In the genomic region with DNA sequence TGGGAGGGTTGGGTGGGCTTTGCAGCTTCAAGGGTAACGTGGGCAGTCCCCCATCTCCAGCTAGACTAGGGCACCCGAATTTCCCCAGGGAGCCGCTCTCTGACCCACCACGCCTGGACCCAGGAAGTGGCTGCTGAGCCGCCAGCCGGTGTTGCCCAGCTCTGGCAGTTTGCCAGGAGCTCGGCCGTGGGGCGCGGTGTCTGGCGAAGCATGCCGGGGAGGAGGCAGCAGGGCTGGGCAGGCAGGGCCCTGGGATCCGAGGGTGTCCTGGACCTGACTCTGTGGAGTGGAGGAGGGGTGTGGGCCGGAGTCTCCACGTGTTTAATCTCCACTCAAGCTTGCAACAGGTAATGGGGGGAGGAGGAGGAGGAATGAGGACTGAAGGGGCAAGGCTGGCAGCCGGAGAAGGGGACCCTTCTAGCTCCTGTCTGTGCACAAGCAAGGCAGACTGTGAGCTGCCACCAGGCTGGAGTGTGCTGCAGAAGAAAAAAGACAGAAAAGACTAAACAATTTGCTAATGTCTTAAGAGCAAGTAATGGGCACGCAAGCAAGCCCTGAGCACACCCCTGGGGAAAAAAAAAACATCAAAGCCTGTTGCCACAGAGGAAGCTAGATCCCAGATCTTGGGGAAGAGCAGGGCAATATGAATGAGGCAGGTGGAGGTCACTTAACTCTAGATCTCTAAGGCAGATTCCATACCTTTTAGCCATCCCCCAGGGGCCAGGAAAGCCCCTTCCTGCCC, we compare ENCODE assay signal across 8 cellular contexts. TPM values are rescaled to one million over a fixed set of nuclear protein-coding genes. Genes with fewer than 3 reads are reported as not detected.
DNase-seq lines count a peak whose midpoint lies in the region; ATAC-seq and TF ChIP-seq lines count a peak whose summit lies in the region.

No MANE protein-coding gene starts in this region.

- H3K4me3 Mint-ChIP-seq in activated B cell treated with CpG ODN at 0.5 μM for 24 hours = peak overlapping the region; percentile 82
- peak overlapping the region; percentile 99 for H3K4me3 Mint-ChIP-seq in natural killer cell treated with Interleukin-12 subunit alpha and Interleukin-12 subunit beta and Interleukin-15 and Interleukin-18, amount 100 ng/mL, for 72 hours

- no peak for ATAC-seq in activated B cell treated with CpG ODN at 0.5 μM for 24 hours (ENCODE audit: low read depth)
- ATAC-seq in natural killer cell treated with Interleukin-12 subunit alpha and Interleukin-12 subunit beta and Interleukin-15 and Interleukin-18, amount 100 ng/mL, for 72 hours = peak in 1 of 2 donors; percentile 3
- ATAC-seq in GM18861 (IDR thresholded peaks at IDR 0.05; ENCODE audit: unreplicated experiment) = no peak

- H3K9me3 Mint-ChIP-seq in activated B cell treated with CpG ODN at 0.5 μM for 24 hours = no peaks in the 10 kb centered on the region
- no peaks in the 10 kb centered on the region for H3K9me3 Mint-ChIP-seq in natural killer cell treated with Interleukin-12 subunit alpha and Interleukin-12 subunit beta and Interleukin-15 and Interleukin-18, amount 100 ng/mL, for 72 hours

- H3K4me1 ChIP-seq in endocrine pancreas (ENCODE audit: control insufficient read depth, insufficient read depth, low read length) = no peaks in the 10 kb centered on the region
- H3K4me1 ChIP-seq in vagina = peaks cover 16% of the 10 kb centered on the region

- H3K36me3 ChIP-seq in endocrine pancreas (ENCODE audit: control insufficient read depth, insufficient read depth, low read length) (no peaks in the 10 kb centered on the region), vagina (no peaks in the 10 kb centered on the region)

- no peaks in the 10 kb centered on the region for H3K36me3 Mint-ChIP-seq in activated B cell treated with CpG ODN at 0.5 μM for 24 hours (ENCODE audit: low read depth)
- no peaks in the 10 kb centered on the region for H3K36me3 Mint-ChIP-seq in natural killer cell treated with Interleukin-12 subunit alpha and Interleukin-12 subunit beta and Interleukin-15 and Interleukin-18, amount 100 ng/mL, for 72 hours

- H3K4me1 Mint-ChIP-seq in activated B cell treated with CpG ODN at 0.5 μM for 24 hours = peaks cover 15% of the 10 kb centered on the region
- H3K4me1 Mint-ChIP-seq in natural killer cell treated with Interleukin-12 subunit alpha and Interleukin-12 subunit beta and Interleukin-15 and Interleukin-18, amount 100 ng/mL, for 72 hours (ENCODE audit: low read depth in 2 of 2) = peaks cover 16 to 18% of the 10 kb centered on the region in 2 donors

- H3K27me3 ChIP-seq in endocrine pancreas (ENCODE audit: control insufficient read depth, insufficient read depth, low read length) = no peaks in the 10 kb centered on the region
- no peaks in the 10 kb centered on the region for H3K27me3 ChIP-seq in vagina

- POLR2A ChIA-PET in activated B cell treated with CpG ODN at 0.5 μM for 24 hours (lab: Charles Lee) = interaction anchor here (1.1 kb wide), 1 partner anchor 40 kb away, joined by 3 read pairs; no protein-coding TSS in a partner anchor

- H3K9me3 ChIP-seq in endocrine pancreas (ENCODE audit: control insufficient read depth, low read length) (no peaks in the 10 kb centered on the region), vagina (no peaks in the 10 kb centered on the region)

- TF ChIP-seq CTCF in activated B cell treated with CpG ODN at 0.5 μM for 24 hours (IDR thresholded peaks at IDR 0.05) (no peak), vagina (IDR thresholded peaks at IDR 0.05) (no peak)

- peak; percentile 26 for DNase-seq in AG20443 (ENCODE audit: low spot score)
- DNase-seq in HK-2 (ENCODE audit: unreplicated experiment) = peak; percentile 74
- DNase-seq in activated B cell treated with CpG ODN at 0.5 μM for 24 hours = peak; percentile 24
- DNase-seq in natural killer cell treated with Interleukin-12 subunit alpha and Interleukin-12 subunit beta and Interleukin-15 and Interleukin-18, amount 100 ng/mL, for 72 hours (ENCODE audit: low spot score) = peak; percentile 65
- DNase-seq in vagina (ENCODE audit: extremely low spot score in 2 of 2) = peak in 1 of 2 donors; percentile 61
- no peak for DNase-seq in iPS-NIHi7 (ENCODE audit: extremely low spot score)

- H3K27ac ChIP-seq in vagina = peak overlapping the region; percentile 69

- no peak for TF ChIP-seq POLR2A in vagina (IDR thresholded peaks at IDR 0.05)

- peak overlapping the region; percentile 4 for H3K9ac ChIP-seq in endocrine pancreas (ENCODE audit: control insufficient read depth, insufficient read depth, low read length)

- intact Hi-C loops in activated B cell treated with CpG ODN at 0.5 μM for 24 hours (cut with micrococcal nuclease) (loop anchor here (1.0 to 10.0 kb wide), 3 partner anchors 39 to 342 kb away; a partner anchor contains a TSS), vagina (cut with DNase I) (no loop called here)

- CTCF ChIA-PET in activated B cell treated with CpG ODN at 0.5 μM for 24 hours (lab: Charles Lee) = no interaction called here

- H3K4me3 ChIP-seq in endocrine pancreas (ENCODE audit: control insufficient read depth, insufficient read depth, low read length) (no peak overlapping the region), vagina (peak overlapping the region; percentile 52 to 54)

- no peak overlapping the region for H3K27ac Mint-ChIP-seq in activated B cell treated with CpG ODN at 0.5 μM for 24 hours
- H3K27ac Mint-ChIP-seq in natural killer cell treated with Interleukin-12 subunit alpha and Interleukin-12 subunit beta and Interleukin-15 and Interleukin-18, amount 100 ng/mL, for 72 hours = peak overlapping the region in 1 of 2 donors; percentile 5

- peaks cover 3% of the 10 kb centered on the region for H3K27me3 Mint-ChIP-seq in activated B cell treated with CpG ODN at 0.5 μM for 24 hours
- H3K27me3 Mint-ChIP-seq in natural killer cell treated with Interleukin-12 subunit alpha and Interleukin-12 subunit beta and Interleukin-15 and Interleukin-18, amount 100 ng/mL, for 72 hours = peaks cover 6 to 8% of the 10 kb centered on the region in 2 donors

RNA-seq across cellular contexts. Expression of a gene that starts 2.4 kb away (rescaled TPM):
- 1.3 TPM in 2 replicates for total RNA-seq in activated B cell treated with CpG ODN at 0.5 μM for 24 hours
- 1 to 10 TPM; 5.8 to 8.0 TPM for total RNA-seq in natural killer cell treated with Interleukin-12 subunit alpha and Interleukin-12 subunit beta and Interleukin-15 and Interleukin-18, amount 100 ng/mL, for 72 hours
- total RNA-seq in vagina = 9.8 TPM
